Comparison of ENCODE assay signal across 14 cellular contexts in genomic region chr12:132194056-132194455, GRCh38. TPM values are rescaled to one million over a fixed set of nuclear protein-coding genes. Genes with fewer than 3 reads are reported as not detected.
DNase-seq lines count a peak whose midpoint lies in the region; ATAC-seq and TF ChIP-seq lines count a peak whose summit lies in the region.
"Had no signal": no experiment of that assay in that cellular context is flagged by ENCODE, and none has a peak within 500 bp of the region (broad histone marks: within the 10 kb centered on the region; RNA-seq: fewer than 3 reads in every experiment).

No MANE protein-coding gene starts in this region.

- TF ChIP-seq CTCF in HL-60 (IDR thresholded peaks at IDR 0.05; ENCODE audit: insufficient read depth, low read length) (peak; percentile 5), astrocyte of the spinal cord (IDR thresholded peaks at IDR 0.05; ENCODE audit: low read depth, low read length) (peak; percentile 37), mesothelial cell of epicardium (IDR thresholded peaks at IDR 0.05; ENCODE audit: unreplicated experiment) (peak; percentile 24), Calu3 (IDR thresholded peaks at IDR 0.05; ENCODE audit: unreplicated experiment) (no peak)

- peaks cover 9% of the 10 kb centered on the region for H3K9me3 Mint-ChIP-seq in mesothelial cell of epicardium
- peaks cover 2% of the 10 kb centered on the region for H3K9me3 Mint-ChIP-seq in Calu3 (ENCODE audit: low read depth, unreplicated experiment)

- H3K36me3 Mint-ChIP-seq in mesothelial cell of epicardium (peaks cover 3% of the 10 kb centered on the region), Calu3 (ENCODE audit: insufficient read depth, unreplicated experiment) (peaks cover 23% of the 10 kb centered on the region)

- no peak overlapping the region for H3K27ac Mint-ChIP-seq in mesothelial cell of epicardium
- H3K27ac Mint-ChIP-seq in Calu3 (ENCODE audit: unreplicated experiment), result no peak overlapping the region
- H3K27ac Mint-ChIP-seq: activated naive CD8-positive, alpha-beta T cell had no signal

- H3K4me3 Mint-ChIP-seq in mesothelial cell of epicardium (no peak overlapping the region), Calu3 (ENCODE audit: low read depth, unreplicated experiment) (no peak overlapping the region)
- H3K4me3 Mint-ChIP-seq: activated naive CD8-positive, alpha-beta T cell had no signal

- intact Hi-C loops in Calu3 (cut with micrococcal nuclease; ENCODE audit: unreplicated experiment), result no loop called here

- ATAC-seq in HG03457 (IDR thresholded peaks at IDR 0.05; ENCODE audit: unreplicated experiment), result no peak

- in situ Hi-C loops in astrocyte of the spinal cord (cut with HindIII; ENCODE audit: low sequenced_read_pairs), result no loop called here

- CTCF ChIA-PET in Calu3 (lab: Charles Lee), result no interaction called here

- H3K27ac ChIP-seq in HL-60 (replicated peaks) (no peak overlapping the region), caudate nucleus (ENCODE audit: low read depth, low read length) (no peak overlapping the region)
- H3K27ac ChIP-seq: neutrophil, Peyer's patch had no signal

- H3K4me1 Mint-ChIP-seq in mesothelial cell of epicardium (peaks cover 8% of the 10 kb centered on the region), Calu3 (ENCODE audit: low read depth, unreplicated experiment) (peaks cover 6% of the 10 kb centered on the region)

- H3K27me3 Mint-ChIP-seq in mesothelial cell of epicardium (ENCODE audit: low read depth) (peaks cover 57% of the 10 kb centered on the region), Calu3 (ENCODE audit: unreplicated experiment) (peaks cover 55% of the 10 kb centered on the region)
- H3K27me3 Mint-ChIP-seq: activated naive CD8-positive, alpha-beta T cell had no signal

- H3K27me3 ChIP-seq in HL-60 (ENCODE audit: insufficient read depth, poor library complexity, severe bottlenecking), result peaks cover 6% of the 10 kb centered on the region
- H3K27me3 ChIP-seq: Peyer's patch had no signal

- peak; percentile 59 for DNase-seq in activated CD4-positive, alpha-beta T cell treated with anti-CD3 and anti-CD28 coated beads for 48 hours
- no peak for DNase-seq in activated CD4-positive, alpha-beta T cell treated with anti-CD3 and anti-CD28 coated beads, Interleukin-2, amount 50 U/mL, for 1 hour
- DNase-seq in HL-60 (ENCODE audit: low read depth in 1 of 2, low spot score in 1 of 2), result no peak
- DNase-seq in astrocyte of the spinal cord (ENCODE audit: low read depth, low spot score), result no peak
- no peak for DNase-seq in mesothelial cell of epicardium (ENCODE audit: low spot score in 2 of 2, unreplicated experiment in 2 of 2)
- DNase-seq in Calu3, result no peak
- DNase-seq in caudate nucleus (lab: John Stamatoyannopoulos, UW), result no peak
- DNase-seq: kidney glomerular epithelial cell; NCI-H187 treated with DMSO at 0.1 percent for 48 hours; Peyer's patch; stimulated activated CD4-positive, alpha-beta T cell treated with anti-CD3 and anti-CD28 coated beads, Interleukin-4, amount 100 ng/mL, for 4 hours had no signal

- BruUV-seq in Calu3 (replicated peaks; lab: Mats Ljungman, UMichigan), result no TSS peak

- H3K4me3 ChIP-seq in HL-60 (replicated peaks; ENCODE audit: insufficient read depth, low read length) (no peak overlapping the region), astrocyte of the spinal cord (ENCODE audit: low read depth, low read length) (no peak overlapping the region)
- H3K4me3 ChIP-seq: Peyer's patch had no signal

RNA-seq across cellular contexts. Expression of gene NOC4L, which starts 49.8 kb away (rescaled TPM):
- 24.3 to 27.4 TPM (median 25.1 TPM) in 3 replicates for total RNA-seq in mesothelial cell of epicardium
- total RNA-seq in Calu3 (2022), result 62.5 and 67.3 TPM in 2 replicates

RNA-seq across cellular contexts. Expression of gene DDX51, which starts 49.9 kb away (rescaled TPM):
- total RNA-seq in mesothelial cell of epicardium (31.4 to 34.0 TPM (median 32.5 TPM) in 3 replicates), Calu3 (2022) (46.3 and 48.0 TPM in 2 replicates)
